ENCODE assay signal across 18 cellular contexts in genomic region chr5:2754621-2755370, GRCh38. TPM values are rescaled to one million over a fixed set of nuclear protein-coding genes. Genes with fewer than 3 reads are reported as not detected.
DNase-seq lines count a peak whose midpoint lies in the region; ATAC-seq and TF ChIP-seq lines count a peak whose summit lies in the region.
"Had no signal": no experiment of that assay in that cellular context is flagged by ENCODE, and none has a peak within 500 bp of the region (broad histone marks: within the 10 kb centered on the region; RNA-seq: fewer than 3 reads in every experiment).

No MANE protein-coding gene starts in this region.

- H4K20me1 ChIP-seq in SK-N-SH (ENCODE audit: insufficient read depth): no peaks in the 10 kb centered on the region
- H4K20me1 ChIP-seq in mammary epithelial cell (ENCODE audit: insufficient read depth, low read length): peaks cover 5% of the 10 kb centered on the region

- CTCF ChIA-PET in SK-N-SH (lab: Yijun Ruan, JAX): no interaction called here
- CTCF ChIA-PET in mammary epithelial cell (lab: Charles Lee; ENCODE audit: low non-redundant PET): interaction anchor here (0.6 kb wide), 1 partner anchor 1504 kb away, joined by 8 read pairs; no protein-coding TSS in a partner anchor

- ATAC-seq in SK-N-SH treated with all-trans-retinoic acid at 6 μM for 48 hours: no peak
- ATAC-seq in naive thymus-derived CD8-positive, alpha-beta T cell: no peak
- ATAC-seq: activated CD8-positive, alpha-beta T cell treated with anti-CD3 and anti-CD28 coated beads for 36 hours; gastrocnemius medialis had no signal

- H3K27ac ChIP-seq in SK-N-SH (ENCODE audit: low read depth in 2 of 2, low read length in 1 of 2) (no peak overlapping the region), mammary epithelial cell (ENCODE audit: insufficient read depth, low read depth, low read length) (peak overlapping the region; percentile 45), suprapubic skin (peak overlapping the region; percentile 92)
- H3K27ac ChIP-seq: gastrocnemius medialis had no signal

- in situ Hi-C loops in mammary epithelial cell (cut with MboI; ENCODE audit: low sequenced_read_pairs in 2 of 2): loop anchor here in 1 of 2 donors (25.0 kb wide), 1 partner anchor 558 kb away; no protein-coding TSS in a partner anchor

- TF ChIP-seq CTCF in SK-N-SH (IDR thresholded peaks at IDR 0.05): no peak
- TF ChIP-seq CTCF in mammary epithelial cell (conservative IDR thresholded peaks at IDR 0.05 in 1 of 2, IDR thresholded peaks at IDR 0.05 in 1 of 2; ENCODE audit: extremely low read depth in 1 of 2, insufficient read depth in 1 of 2, low read depth in 1 of 2, low read length in 2 of 2): peak; percentile 13 to 50
- TF ChIP-seq CTCF in suprapubic skin (IDR thresholded peaks at IDR 0.05): peak in 1 of 2 donors; percentile 37

- no peak for TF ChIP-seq RAD21 in SK-N-SH (IDR thresholded peaks at IDR 0.05; ENCODE audit: low read length)

- peak overlapping the region in 1 of 10 donors; percentile 27 for H3K27ac Mint-ChIP-seq in naive thymus-derived CD8-positive, alpha-beta T cell
- H3K27ac Mint-ChIP-seq: activated CD8-positive, alpha-beta T cell treated with anti-CD3 and anti-CD28 coated beads for 36 hours had no signal

- H3K4me3 ChIP-seq in SK-N-SH (ENCODE audit: low read depth in 2 of 2, low read length in 1 of 2) (no peak overlapping the region), mammary epithelial cell (replicated peaks in 1 of 3; ENCODE audit: insufficient read depth in 1 of 3, low read depth in 2 of 3, low read length in 3 of 3) (peak overlapping the region; percentile 0 to 34 (median 25)), suprapubic skin (peak overlapping the region; percentile 54)

- peak; percentile 38 for DNase-seq in SK-N-SH
- peak; percentile 20 for DNase-seq in mammary epithelial cell
- peak; percentile 72 for DNase-seq in left kidney (ENCODE audit: low read depth, low spot score)
- no peak for DNase-seq in suprapubic skin (ENCODE audit: low spot score in 2 of 2)
- DNase-seq in naive thymus-derived CD8-positive, alpha-beta T cell: no peak
- DNase-seq in DMS114 treated with DMSO at 0.1 percent for 48 hours (lab: John Stamatoyannopoulos, UW; ENCODE audit: unreplicated experiment): no peak
- no peak for DNase-seq in NCI-H1048 (lab: John Stamatoyannopoulos, UW)
- DNase-seq: activated CD8-positive, alpha-beta T cell treated with anti-CD3 and anti-CD28 coated beads for 36 hours; activated naive CD4-positive, alpha-beta T cell treated with Interleukin-2 at 50 U/mL for 16 hours; cortex of kidney; DMS53; gastrocnemius medialis; IMR-90; NCI-H1930 had no signal

- peak overlapping the region in 4 of 10 donors; percentile 7 to 56 (median 14) for H3K4me3 Mint-ChIP-seq in naive thymus-derived CD8-positive, alpha-beta T cell
- H3K4me3 Mint-ChIP-seq: activated CD8-positive, alpha-beta T cell treated with anti-CD3 and anti-CD28 coated beads for 36 hours; T-helper 1 cell treated with Interleukin-12 subunit alpha and Interleukin-12 subunit beta and Interleukin-4 antibody, amounts not matched to agents 30 μg/mL and 1 μg/mL, for 36 hours had no signal

- BruUV-seq in mammary epithelial cell (replicated peaks; lab: Mats Ljungman, UMichigan): no TSS peak

- H3K27me3 ChIP-seq in SK-N-SH (ENCODE audit: insufficient read depth) (peaks cover 83% of the 10 kb centered on the region), mammary epithelial cell (ENCODE audit: insufficient read depth, low read length) (no peaks in the 10 kb centered on the region), suprapubic skin (peaks cover 36% of the 10 kb centered on the region)

- no peaks in the 10 kb centered on the region for H3K79me2 ChIP-seq in SK-N-SH (ENCODE audit: insufficient read depth)
- peaks cover 42% of the 10 kb centered on the region for H3K79me2 ChIP-seq in mammary epithelial cell (ENCODE audit: insufficient read depth, low read length)

- POLR2A ChIA-PET in SK-N-SH (lab: Yijun Ruan, JAX): no interaction called here
- POLR2A ChIA-PET in naive thymus-derived CD8-positive, alpha-beta T cell (lab: Charles Lee): no interaction called here

- H3K4me2 ChIP-seq in SK-N-SH (no peak overlapping the region), mammary epithelial cell (ENCODE audit: insufficient read depth, low read depth, low read length) (peak overlapping the region; percentile 82)

- H3K36me3 Mint-ChIP-seq in naive thymus-derived CD8-positive, alpha-beta T cell: peaks cover 0 to 12% (median 6%) of the 10 kb centered on the region in 3 donors

- H3K9me3 ChIP-seq in SK-N-SH (no peaks in the 10 kb centered on the region), mammary epithelial cell (replicated peaks; ENCODE audit: insufficient read depth, low read length) (peaks cover 10% of the 10 kb centered on the region), suprapubic skin (no peaks in the 10 kb centered on the region)
- H3K9me3 ChIP-seq: gastrocnemius medialis had no signal

- H3F3A ChIP-seq in SK-N-SH (replicated peaks; ENCODE audit: insufficient read depth): no peaks in the 10 kb centered on the region

- H3K9me3 Mint-ChIP-seq in naive thymus-derived CD8-positive, alpha-beta T cell: peaks cover 0 to 10% (median 0%) of the 10 kb centered on the region in 9 donors
- H3K9me3 Mint-ChIP-seq: T-helper 1 cell treated with Interleukin-12 subunit alpha and Interleukin-12 subunit beta and Interleukin-4 antibody, amounts not matched to agents 30 μg/mL and 1 μg/mL, for 36 hours had no signal

- H3K9ac ChIP-seq in SK-N-SH: no peak overlapping the region
- H3K9ac ChIP-seq in mammary epithelial cell (ENCODE audit: insufficient read depth, low read length): peak overlapping the region; percentile 67

- WGBS in SK-N-SH (ENCODE audit: low lambda C conversion rate): 5% methylated on average over 35 of the region's 72 CpGs
- 20% methylated on average over 35 of the region's 72 CpGs for WGBS in mammary epithelial cell (ENCODE audit: low coverage, missing lambda C conversion rate)
- 30% methylated on average over 51 of the region's 72 CpGs for WGBS in suprapubic skin

- H3K36me3 ChIP-seq in SK-N-SH (replicated peaks in 1 of 2; ENCODE audit: control insufficient read depth in 1 of 2, insufficient read depth in 2 of 2, low read length in 1 of 2) (no peaks in the 10 kb centered on the region), mammary epithelial cell (ENCODE audit: insufficient read depth, low read length) (no peaks in the 10 kb centered on the region), suprapubic skin (no peaks in the 10 kb centered on the region)
- H3K36me3 ChIP-seq: gastrocnemius medialis had no signal

- no peaks in the 10 kb centered on the region for H3K4me1 ChIP-seq in SK-N-SH (ENCODE audit: control insufficient read depth in 1 of 2, insufficient read depth in 2 of 2, low read depth in 1 of 2, low read length in 1 of 2)
- peaks cover 58% of the 10 kb centered on the region for H3K4me1 ChIP-seq in mammary epithelial cell (ENCODE audit: insufficient read depth, low read length)
- peaks cover 61% of the 10 kb centered on the region for H3K4me1 ChIP-seq in suprapubic skin

- intact Hi-C loops in mammary epithelial cell (cut with micrococcal nuclease): loop anchor here (5.0 kb wide), 3 partner anchors 952 to 1543 kb away; partner anchors contain the start of gene NDUFS6

- no peak overlapping the region for H2AFZ ChIP-seq in SK-N-SH (ENCODE audit: low read depth)
- peak overlapping the region; percentile 83 for H2AFZ ChIP-seq in mammary epithelial cell (ENCODE audit: low read depth, low read length)

- peaks cover 28 to 73% (median 53%) of the 10 kb centered on the region in 5 donors for H3K27me3 Mint-ChIP-seq in naive thymus-derived CD8-positive, alpha-beta T cell

- H3K9me2 ChIP-seq in SK-N-SH: no peaks in the 10 kb centered on the region

- no peak for TF ChIP-seq EP300 in SK-N-SH (IDR thresholded peaks at IDR 0.05; ENCODE audit: borderline replicate concordance in 1 of 2, low read depth in 1 of 2, low read length in 1 of 2)
- no peak for TF ChIP-seq EP300 in suprapubic skin (IDR thresholded peaks at IDR 0.05)

- H3K4me1 Mint-ChIP-seq in naive thymus-derived CD8-positive, alpha-beta T cell: peaks cover 10 to 28% (median 19%) of the 10 kb centered on the region in 4 donors

- no peak for TF ChIP-seq POLR2A in suprapubic skin (IDR thresholded peaks at IDR 0.05)

- dilution Hi-C loops in mammary epithelial cell (cut with HindIII; ENCODE audit: low sequenced_read_pairs): no loop called here

TF ChIP-seq in SK-N-SH, 30 proteins besides CTCF, POLR2A, EP300 and RAD21 (continues in another document):
- TF ChIP-seq FOSL2 (IDR thresholded peaks at IDR 0.05; ENCODE audit: borderline replicate concordance, low read depth): no peak
- TF ChIP-seq SIN3A (IDR thresholded peaks at IDR 0.05; ENCODE audit: borderline replicate concordance, low read depth, low read length): no peak
- TF ChIP-seq RCOR1 (IDR thresholded peaks at IDR 0.05; ENCODE audit: low read length): no peak
- TF ChIP-seq FOXJ3 (CRISPR knock-in tag; IDR thresholded peaks at IDR 0.05): no peak

TF ChIP-seq in SK-N-SH treated with all-trans-retinoic acid at 6 μM for 48 hours, 23 proteins besides CTCF, POLR2A, EP300 and RAD21 (continues in another document):
- no peak for TF ChIP-seq ISL1 (CRISPR knock-in tag; IDR thresholded peaks at IDR 0.05)
- no peak for TF ChIP-seq CSDC2 (CRISPR knock-in tag; IDR thresholded peaks at IDR 0.05)
- no peak for TF ChIP-seq GLIS3 (CRISPR knock-in tag; IDR thresholded peaks at IDR 0.05)
- no peak for TF ChIP-seq TOX (CRISPR knock-in tag; IDR thresholded peaks at IDR 0.05; ENCODE audit: borderline replicate concordance)
- no peak for TF ChIP-seq ZNF8 (CRISPR knock-in tag; IDR thresholded peaks at IDR 0.05)
- no peak for TF ChIP-seq ZNF565 (CRISPR knock-in tag; conservative IDR thresholded peaks at IDR 0.05; ENCODE audit: low read depth)
- no peak for TF ChIP-seq RARB (CRISPR knock-in tag; IDR thresholded peaks at IDR 0.05)

RNA-seq across cellular contexts. Expression of gene IRX2, which starts 3.3 kb away (rescaled TPM):
- polyA plus RNA-seq in SK-N-SH (2012; rRNA removed) (not detected in 2 replicates), mammary epithelial cell (18.4 TPM)
- polyA plus RNA-seq in SK-N-SH (2012; cell fraction: cytosol; rRNA removed): not detected in 2 replicates
- polyA plus RNA-seq in SK-N-SH (2012; cell fraction: nucleus; rRNA removed): not detected in 2 replicates
- total RNA-seq in mammary epithelial cell (10 to 100 TPM; 41.5 to 69.0 TPM), suprapubic skin (10 to 100 TPM; 24.3 to 41.1 (median 32.7) TPM)
- polyA minus RNA-seq in mammary epithelial cell: 4.8 TPM
- total RNA-seq in naive thymus-derived CD8-positive, alpha-beta T cell: not detected
- polyA plus RNA-seq in naive thymus-derived CD8-positive, alpha-beta T cell: not detected
- total RNA-seq: A172; activated CD8-positive, alpha-beta T cell treated with anti-CD3 and anti-CD28 coated beads for 36 hours; H4 had no signal

Comparison
In these comparisons a context has a peak if more than half of its experiments do, and no peak if none do; other contexts are left out.
1. DNase-seq: peak in SK-N-SH (single experiment), mammary epithelial cell (single experiment) and left kidney (single experiment); none in suprapubic skin (0 of 2), naive thymus-derived CD8-positive, alpha-beta T cell (0 of 10), DMS114 treated with DMSO at 0.1 percent for 48 hours (single experiment) and NCI-H1048 (single experiment).
2. H3K27ac ChIP-seq: peak in mammary epithelial cell (single experiment) and suprapubic skin (single experiment); none in SK-N-SH (0 of 2).
3. H3K4me3 ChIP-seq: peak in mammary epithelial cell (3 of 3) and suprapubic skin (single experiment); none in SK-N-SH (0 of 2).
4. RNA of gene IRX2, which starts 3.3 kb away (total RNA-seq): 41.5 to 69.0 TPM in mammary epithelial cell and 24.3 to 41.1 TPM in suprapubic skin; not detected in naive thymus-derived CD8-positive, alpha-beta T cell; every median in the first group is over 10 times any median in the second.